Comparison of ENCODE assay signal across 29 cellular contexts in the genomic region with DNA sequence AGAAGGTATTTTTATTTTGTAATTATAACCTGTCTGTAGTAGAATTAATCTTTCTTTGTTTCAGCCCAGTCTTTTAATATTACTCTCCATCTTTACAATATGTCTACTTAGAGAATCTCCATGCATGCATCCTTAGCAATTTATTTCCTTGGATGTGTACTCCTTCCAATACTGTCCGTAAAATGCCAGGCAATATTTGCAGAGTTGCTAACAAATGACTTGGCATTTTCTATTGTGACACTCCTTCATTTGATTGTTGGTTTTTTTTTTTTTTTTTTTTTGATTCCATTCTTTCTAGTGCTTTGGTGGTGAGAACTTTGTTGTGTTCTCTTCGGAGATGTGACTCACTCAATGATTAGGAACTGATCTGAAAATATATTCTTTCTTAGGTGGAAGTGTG.
"Had no signal": no experiment of that assay in that cellular context is flagged by ENCODE, and none has a peak within 500 bp of the region (broad histone marks: within the 10 kb centered on the region; RNA-seq: fewer than 3 reads in every experiment).

No MANE protein-coding gene starts in this region.

- H2AFZ ChIP-seq: parathyroid adenoma had no signal

- DNase-seq: cortex of kidney; effector memory CD8-positive, alpha-beta T cell; erythroblast; esophagus squamous epithelium; foreskin melanocyte; hypothalamus; immature natural killer cell; islet precursor cell; kidney glomerular epithelial cell; left colon; left ventricle myocardium superior; mesenchymal stem cell; mucosa of descending colon; naive B cell; stimulated activated CD4-positive, alpha-beta T cell treated with anti-CD3 and anti-CD28 coated beads, Interleukin-12 subunit alpha, Interleukin-12 subunit beta, amount 100 ng/mL, for 4 hours; stimulated activated CD4-positive, alpha-beta T cell treated with anti-CD3 and anti-CD28 coated beads, Interleukin-1b, Interleukin-23, amount 100 ng/mL, for 48 hours; stimulated activated CD4-positive, alpha-beta T cell treated with anti-CD3 and anti-CD28 coated beads, Interleukin-4, amount 100 ng/mL, for 1 hour; stimulated activated CD8-positive, alpha-beta memory T cell treated with anti-CD3 and anti-CD28 coated beads, Interleukin-4, amount 100 ng/mL, for 48 hours; stimulated activated naive CD4-positive, alpha-beta T cell; stimulated activated naive CD8-positive, alpha-beta T cell treated with anti-CD3 and anti-CD28 coated beads, Interleukin-15, amount 100 ng/mL, for 72 hours; transverse colon; upper lobe of right lung; uterus had no signal

- H3K4me1 ChIP-seq: esophagus squamous epithelium, parathyroid adenoma, suprapubic skin, transverse colon, upper lobe of right lung, uterus had no signal

- H3K9me3 ChIP-seq: esophagus squamous epithelium, mucosa of descending colon, neutrophil, suprapubic skin, transverse colon, upper lobe of right lung, uterus had no signal

- H3K4me3 ChIP-seq: esophagus squamous epithelium, mucosa of descending colon, smooth muscle cell, suprapubic skin, transverse colon, upper lobe of right lung, uterus had no signal

- H3K36me3 ChIP-seq: esophagus squamous epithelium, neutrophil, suprapubic skin, transverse colon, upper lobe of right lung, uterus had no signal

- H3K27me3 ChIP-seq: esophagus squamous epithelium, neutrophil, suprapubic skin, transverse colon, upper lobe of right lung, uterus had no signal

- H3K27ac ChIP-seq: esophagus squamous epithelium, neutrophil, parathyroid adenoma, suprapubic skin, transverse colon, upper lobe of right lung, uterus had no signal

- ATAC-seq: effector memory CD8-positive, alpha-beta T cell; left colon; left ventricle myocardium superior; mucosa of descending colon; natural killer cell treated with Interleukin-12 subunit alpha and Interleukin-12 subunit beta and Interleukin-15 and Interleukin-18, amount 100 ng/mL, for 72 hours; sciatic nerve; stimulated activated naive CD8-positive, alpha-beta T cell treated with anti-CD3 and anti-CD28 coated beads, Interleukin-15, amount 100 ng/mL, for 72 hours; upper lobe of right lung had no signal

- H3K79me2 ChIP-seq: parathyroid adenoma had no signal
